Comparison of ENCODE assay signal across 8 cellular contexts in the genomic region with DNA sequence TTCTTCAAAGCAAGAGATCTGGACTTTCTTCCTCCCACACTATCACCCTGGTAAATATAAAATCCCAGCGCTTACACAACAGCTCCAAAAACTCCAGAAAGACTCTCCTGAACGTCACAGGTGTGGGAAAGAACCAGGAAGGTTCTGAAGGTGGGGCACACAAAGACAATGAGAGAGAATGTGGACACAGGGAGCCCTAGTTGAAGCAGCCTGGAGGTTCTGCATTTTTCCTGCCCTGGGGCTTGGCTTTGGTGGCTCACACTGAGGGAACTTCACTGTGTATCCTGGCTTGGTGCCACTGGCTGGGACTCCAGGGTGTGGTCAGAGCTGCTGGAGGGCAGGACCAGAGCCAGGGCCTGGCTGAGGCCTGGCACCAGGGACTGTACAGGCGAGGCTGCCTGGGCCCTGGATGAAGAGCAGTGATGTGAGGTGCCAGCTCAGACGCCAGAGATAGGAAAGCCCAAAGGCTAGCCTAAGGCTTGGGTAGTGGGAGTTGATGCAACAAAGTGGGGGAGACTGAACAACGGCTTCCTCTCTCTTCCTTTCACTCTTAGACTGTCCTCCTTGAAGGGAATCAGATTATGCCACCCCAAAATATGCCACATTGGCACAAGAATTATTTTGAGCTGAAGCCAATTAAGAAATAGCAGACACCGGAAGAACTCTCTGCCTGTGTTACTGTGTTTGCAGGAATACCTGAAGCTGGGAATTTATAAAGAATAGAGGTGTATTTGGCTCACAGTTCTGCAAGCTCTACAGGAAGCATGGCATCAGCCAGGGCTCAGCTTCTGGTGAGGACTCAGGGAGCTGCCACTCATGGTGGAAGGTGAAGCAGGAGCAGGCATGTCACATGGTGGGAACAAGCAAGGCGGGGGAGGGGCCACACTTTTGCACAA. TPM values are rescaled to one million over a fixed set of nuclear protein-coding genes. Genes with fewer than 3 reads are reported as not detected.
DNase-seq lines count a peak whose midpoint lies in the region; ATAC-seq and TF ChIP-seq lines count a peak whose summit lies in the region.

No MANE protein-coding gene starts in this region.

- H3K27me3 ChIP-seq in heart left ventricle, result no peaks in the 10 kb centered on the region

- no peak overlapping the region for H3K4me3 ChIP-seq in heart left ventricle

- 49 to 55% (median 53%) methylated on average over 7 of the region's 7 CpGs for WGBS in heart left ventricle, 4 donors

- intact Hi-C loops in heart left ventricle (cut with DNase I), result no loop called here

- no peak overlapping the region for H3K27ac Mint-ChIP-seq in WTC11

- H3K27me3 Mint-ChIP-seq in WTC11 (ENCODE audit: low read depth), result no peaks in the 10 kb centered on the region

- peaks cover 0 to 39% (median 11%) of the 10 kb centered on the region in 12 donors for H3K4me1 ChIP-seq in heart left ventricle

- H3K4me3 Mint-ChIP-seq in WTC11, result no peak overlapping the region

- H3K36me3 ChIP-seq in heart left ventricle, result no peaks in the 10 kb centered on the region

- H3K36me3 Mint-ChIP-seq in WTC11, result no peaks in the 10 kb centered on the region

- H3K27ac ChIP-seq in heart left ventricle, result peak overlapping the region in 9 of 12 donors; percentile 4 to 72 (median 39)

- CTCF ChIA-PET in WTC11 (lab: Charles Lee), result interaction anchor here (1.2 to 1.7 kb wide), 3 partner anchors 17 to 333 kb away, joined by 4 to 7 read pairs (median 6); no protein-coding TSS in a partner anchor

- no peaks in the 10 kb centered on the region for H3K9me3 ChIP-seq in heart left ventricle

- peak; percentile 76 for DNase-seq in Ammon's horn (ENCODE audit: low spot score)
- peak; percentile 59 for DNase-seq in HuH-7 (ENCODE audit: low spot score)
- DNase-seq in WTC11 (ENCODE audit: low spot score), result peak; percentile 25
- DNase-seq in heart left ventricle, result peak; percentile 89 to 96 (median 90)
- DNase-seq in renal cortical epithelial cell (ENCODE audit: low read depth), result peak; percentile 78
- DNase-seq in cortex of kidney (lab: John Stamatoyannopoulos, UW), result no peak

- TF ChIP-seq CTCF in WTC11 (IDR thresholded peaks at IDR 0.05) (no peak), heart left ventricle (IDR thresholded peaks at IDR 0.05) (no peak)

- no peaks in the 10 kb centered on the region for H3K9me3 Mint-ChIP-seq in WTC11

- no peak for TF ChIP-seq POLR2A in heart left ventricle (IDR thresholded peaks at IDR 0.05)

- peaks cover 10% of the 10 kb centered on the region for H3K4me1 Mint-ChIP-seq in WTC11

- ATAC-seq in WTC11 (peak; percentile 64), heart left ventricle (peak; percentile 99 to 100 (median 100)), HG03039 (IDR thresholded peaks at IDR 0.05; ENCODE audit: unreplicated experiment) (no peak)
- ATAC-seq in activated CD4-positive, CD25-positive, alpha-beta regulatory T cell treated with anti-CD3 and anti-CD28 coated beads, Interleukin-2, amount 50 U/mL, for 24 hours, result no peak

- POLR2A ChIA-PET in WTC11 (lab: Charles Lee), result no interaction called here

TF ChIP-seq in WTC11, 78 proteins besides CTCF, POLR2A, EP300 and RAD21:
- TF ChIP-seq RELA (CRISPR knock-in tag; IDR thresholded peaks at IDR 0.05; ENCODE audit: borderline replicate concordance), result no peak
- TF ChIP-seq, protein P1, sequence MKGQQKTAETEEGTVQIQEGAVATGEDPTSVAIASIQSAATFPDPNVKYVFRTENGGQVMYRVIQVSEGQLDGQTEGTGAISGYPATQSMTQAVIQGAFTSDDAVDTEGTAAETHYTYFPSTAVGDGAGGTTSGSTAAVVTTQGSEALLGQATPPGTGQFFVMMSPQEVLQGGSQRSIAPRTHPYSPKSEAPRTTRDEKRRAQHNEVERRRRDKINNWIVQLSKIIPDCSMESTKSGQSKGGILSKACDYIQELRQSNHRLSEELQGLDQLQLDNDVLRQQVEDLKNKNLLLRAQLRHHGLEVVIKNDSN (CRISPR knock-in tag; IDR thresholded peaks at IDR 0.05), result peak; percentile 50; the same call in 1 of the 2 replicates

RNA-seq across cellular contexts. Expression of a gene that starts 39.5 kb away (rescaled TPM):
- total RNA-seq in WTC11 (2021) (72.7 to 78.4 TPM (median 73.9 TPM) in 3 replicates), heart left ventricle (10 to 100 TPM; 69.4 to 99.4 (median 82.0) TPM), renal cortical epithelial cell (58.3 and 83.0 TPM in 2 replicates)
- 100 to 1,000 TPM in 1 of 2 donors, 10 to 100 TPM in 1; 88.7 to 124 TPM for polyA plus RNA-seq in heart left ventricle

RNA-seq across cellular contexts. Expression of a gene that starts 46.4 kb away (rescaled TPM):
- total RNA-seq in WTC11 (2021) (239 to 262 TPM (median 240 TPM) in 3 replicates), heart left ventricle (10 to 100 TPM; 20.2 to 52.7 (median 22.9) TPM), renal cortical epithelial cell (126 and 172 TPM in 2 replicates)
- 10 to 100 TPM; 18.7 to 45.4 TPM for polyA plus RNA-seq in heart left ventricle

RNA-seq across cellular contexts. Expression of a gene that starts 53.4 kb away (rescaled TPM):
- total RNA-seq in WTC11 (2021) (49.1 to 56.6 TPM (median 54.9 TPM) in 3 replicates), heart left ventricle (100 to 1,000 TPM in 1 of 9 donors, 10 to 100 TPM in 8; 64.5 to 105 (median 86.8) TPM), renal cortical epithelial cell (56.1 and 67.9 TPM in 2 replicates)
- polyA plus RNA-seq in heart left ventricle, result 10 to 100 TPM; 22.5 to 24.9 TPM

Comparison
In these comparisons a context has a peak if more than half of its experiments do, and no peak if none do; other contexts are left out.
1. ATAC-seq: peak in WTC11 (single experiment) and heart left ventricle (4 of 4); none in HG03039 (single experiment) and activated CD4-positive, CD25-positive, alpha-beta regulatory T cell treated with anti-CD3 and anti-CD28 coated beads, Interleukin-2, amount 50 U/mL, for 24 hours (0 of 2).